In genomic region chr7:28029036-28029435, GRCh38 we compare ENCODE assay signal across 25 cellular contexts.
A peak's percentile ranks its signal among the peaks of the same experiment; 100 is the strongest.
DNase-seq lines count a peak whose midpoint lies in the region; ATAC-seq and TF ChIP-seq lines count a peak whose summit lies in the region.
"Had no signal": no experiment of that assay in that cellular context is flagged by ENCODE, and none has a peak within 500 bp of the region (broad histone marks: within the 10 kb centered on the region; RNA-seq: fewer than 3 reads in every experiment).

No MANE protein-coding gene starts in this region.

- intact Hi-C loops in sigmoid colon (cut with DNase I): no loop called here

- H3K9me3 ChIP-seq in sigmoid colon: no peaks in the 10 kb centered on the region
- H3K9me3 ChIP-seq: ascending aorta, thoracic aorta had no signal

- no peak for TF ChIP-seq EP300 in sigmoid colon (IDR thresholded peaks at IDR 0.05)

- ATAC-seq in GM18519 (IDR thresholded peaks at IDR 0.05; ENCODE audit: low FRiP score, unreplicated experiment): no peak
- ATAC-seq in HG03159 (IDR thresholded peaks at IDR 0.05; ENCODE audit: unreplicated experiment): no peak
- ATAC-seq: activated CD4-positive, alpha-beta T cell treated with anti-CD3 and anti-CD28 coated beads for 36 hours; activated CD8-positive, alpha-beta T cell treated with anti-CD3 and anti-CD28 coated beads, Interleukin-2, amount 10 ng/mL, durations not matched to agents 7 days and 5 days; naive thymus-derived CD8-positive, alpha-beta T cell; stimulated activated naive CD8-positive, alpha-beta T cell treated with anti-CD3 and anti-CD28 coated beads, Interleukin-15, Interleukin-2, amounts not matched to agents 100 U/mL and 50 U/mL, for 24 hours had no signal

- TF ChIP-seq POLR2A in sigmoid colon (IDR thresholded peaks at IDR 0.05): no peak

- H3K4me3 ChIP-seq in AG10803 (ENCODE audit: low read length) (no peak overlapping the region), sigmoid colon (no peak overlapping the region)
- H3K4me3 ChIP-seq: ascending aorta, skin epidermis, thoracic aorta had no signal

- DNase-seq in AG10803 (ENCODE audit: low read depth) (peak; percentile 79), RPMI7951 (ENCODE audit: low read depth) (peak; percentile 72), fibroblast of peridontal ligament (ENCODE audit: extremely low read depth) (peak; percentile 43), sigmoid colon (no peak), NOMO-1 treated with DMSO at 0.1 percent for 48 hours (lab: John Stamatoyannopoulos, UW; ENCODE audit: unreplicated experiment) (no peak), activated T-cell treated with anti-CD3 and anti-CD28 coated beads for 4 hours (no peak)
- DNase-seq: activated CD4-positive, alpha-beta T cell treated with anti-CD3 and anti-CD28 coated beads for 36 hours; activated CD8-positive, alpha-beta T cell treated with anti-CD3 and anti-CD28 coated beads, Interleukin-2, amount 10 ng/mL, durations not matched to agents 7 days and 5 days; activated effector memory CD4-positive, alpha-beta T cell treated with anti-CD3 and anti-CD28 coated beads, Interleukin-2, amount 50 U/mL, for 16 hours; activated naive CD8-positive, alpha-beta T cell treated with anti-CD3 and anti-CD28 coated beads for 36 hours; central memory CD4-positive, alpha-beta T cell; head of caudate nucleus; midbrain; naive thymus-derived CD8-positive, alpha-beta T cell; NCI-H1105 treated with DMSO at 0.1 percent for 48 hours; NCI-H1930; NCI-H2227 treated with DMSO at 0.1 percent for 48 hours; NCI-H526 treated with DMSO at 0.1 percent for 48 hours; occipital lobe; stimulated activated naive CD8-positive, alpha-beta T cell treated with anti-CD3 and anti-CD28 coated beads, Interleukin-15, Interleukin-2, amounts not matched to agents 100 U/mL and 50 U/mL, for 24 hours had no signal

- no peaks in the 10 kb centered on the region for H3K36me3 ChIP-seq in sigmoid colon
- H3K36me3 ChIP-seq: ascending aorta, thoracic aorta had no signal

- peak overlapping the region in 3 of 4 donors; percentile 66 to 79 (median 71) for H3K27ac ChIP-seq in sigmoid colon
- H3K27ac ChIP-seq: ascending aorta, skin epidermis, thoracic aorta had no signal

- 85 to 92% methylated on average over 5 of the region's 5 CpGs for WGBS in sigmoid colon, 2 donors

- no peaks in the 10 kb centered on the region for H3K27me3 ChIP-seq in sigmoid colon
- H3K27me3 ChIP-seq: ascending aorta had no signal

- H3K4me1 ChIP-seq in sigmoid colon: peaks cover 0 to 84% (median 63%) of the 10 kb centered on the region in 4 donors
- H3K4me1 ChIP-seq: ascending aorta had no signal

- TF ChIP-seq CTCF in AG10803 (conservative IDR thresholded peaks at IDR 0.05; ENCODE audit: low read length): no peak
- no peak for TF ChIP-seq CTCF in sigmoid colon (IDR thresholded peaks at IDR 0.05)

Comparison
In these comparisons a context has a peak if more than half of its experiments do, and no peak if none do; other contexts are left out.
1. DNase-seq: peak in AG10803 (single experiment), RPMI7951 (single experiment) and fibroblast of peridontal ligament (single experiment); none in sigmoid colon (single experiment), NOMO-1 treated with DMSO at 0.1 percent for 48 hours (single experiment) and activated T-cell treated with anti-CD3 and anti-CD28 coated beads for 4 hours (single experiment).